Comparison of ENCODE assay signal across 12 cellular contexts in the genomic region with DNA sequence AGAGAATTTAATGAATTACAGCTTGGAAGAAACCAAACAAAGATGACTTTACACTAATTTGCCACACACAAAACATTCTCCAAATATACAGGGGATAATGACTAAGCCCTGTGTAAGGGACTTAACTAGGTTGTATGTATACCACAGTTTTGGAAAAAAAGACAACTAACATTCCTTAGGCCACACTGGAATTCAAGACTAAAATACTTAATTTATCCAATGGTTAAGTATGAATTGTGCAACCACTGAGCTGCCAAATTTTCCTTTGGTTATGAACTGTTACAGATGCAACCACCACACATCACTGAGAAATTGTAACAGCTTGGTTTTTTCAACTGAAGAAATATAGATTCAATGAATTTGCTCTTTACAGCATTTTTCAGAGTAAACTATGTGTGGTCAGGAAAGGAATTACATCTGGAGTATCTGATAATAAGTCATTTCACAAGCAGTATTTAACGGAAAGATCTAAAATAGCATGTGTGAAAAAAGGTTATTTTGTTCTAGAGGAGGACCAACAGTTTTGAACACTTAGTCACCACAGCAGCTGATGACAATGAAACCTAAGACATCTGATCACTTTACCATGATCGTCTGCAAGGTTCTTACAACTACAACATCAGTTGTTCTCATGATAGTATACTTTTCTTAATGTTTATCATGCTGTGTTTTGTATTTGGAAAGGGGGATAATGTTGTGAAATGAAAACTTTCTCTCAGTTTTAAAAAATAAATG.
A peak's percentile ranks its signal among the peaks of the same experiment; 100 is the strongest.
DNase-seq lines count a peak whose midpoint lies in the region; ATAC-seq and TF ChIP-seq lines count a peak whose summit lies in the region.
"Had no signal": no experiment of that assay in that cellular context is flagged by ENCODE, and none has a peak within 500 bp of the region (broad histone marks: within the 10 kb centered on the region; RNA-seq: fewer than 3 reads in every experiment).

No MANE protein-coding gene starts in this region.

- peak overlapping the region; percentile 48 for H3K9ac ChIP-seq in GM23248
- H3K9ac ChIP-seq in fibroblast of lung (ENCODE audit: insufficient read depth, low read length), result no peak overlapping the region
- H3K9ac ChIP-seq in smooth muscle cell (ENCODE audit: low read depth), result no peak overlapping the region

- no peaks in the 10 kb centered on the region for H3K36me3 ChIP-seq in GM23248 (ENCODE audit: low read depth)
- H3K36me3 ChIP-seq in SJSA1, result peaks cover 6% of the 10 kb centered on the region; the same call in 1 of the 2 replicates
- no peaks in the 10 kb centered on the region for H3K36me3 ChIP-seq in fibroblast of lung (ENCODE audit: control insufficient read depth, insufficient read depth, low read length)
- H3K36me3 ChIP-seq in smooth muscle cell (ENCODE audit: low read depth), result no peaks in the 10 kb centered on the region
- H3K36me3 ChIP-seq: adrenal gland had no signal

- no peak for ATAC-seq in stimulated activated naive CD8-positive, alpha-beta T cell treated with anti-CD3 and anti-CD28 coated beads, Interleukin-15, amount 100 ng/mL, for 72 hours
- ATAC-seq in GM18517 (IDR thresholded peaks at IDR 0.05; ENCODE audit: unreplicated experiment), result no peak

- H2AFZ ChIP-seq in GM23248 (peak overlapping the region; percentile 36), fibroblast of lung (ENCODE audit: low read length) (no peak overlapping the region), smooth muscle cell (ENCODE audit: low read depth) (no peak overlapping the region)

- no peaks in the 10 kb centered on the region for H3K4me1 Mint-ChIP-seq in stimulated activated naive CD8-positive, alpha-beta T cell treated with anti-CD3 and anti-CD28 coated beads, Interleukin-15, amount 100 ng/mL, for 72 hours
- H3K4me1 Mint-ChIP-seq: nephron progenitor cell had no signal

- no peaks in the 10 kb centered on the region for H3K79me2 ChIP-seq in GM23248 (ENCODE audit: insufficient read depth)
- H3K79me2 ChIP-seq in fibroblast of lung (ENCODE audit: control insufficient read depth, insufficient read depth, low read length), result no peaks in the 10 kb centered on the region
- no peaks in the 10 kb centered on the region for H3K79me2 ChIP-seq in smooth muscle cell (ENCODE audit: low read depth)

- H3K27ac ChIP-seq in GM23248, result peak overlapping the region; percentile 88
- H3K27ac ChIP-seq in SJSA1, result peak overlapping the region; percentile 89
- peak overlapping the region; percentile 13 for H3K27ac ChIP-seq in fibroblast of lung (ENCODE audit: insufficient read depth, low read length)
- peak overlapping the region; percentile 63 for H3K27ac ChIP-seq in smooth muscle cell (ENCODE audit: low read depth)
- H3K27ac ChIP-seq: adrenal gland had no signal

- peaks cover 40% of the 10 kb centered on the region for H3F3A ChIP-seq in GM23248 (ENCODE audit: insufficient read depth)
- H3F3A ChIP-seq in smooth muscle cell (ENCODE audit: low read depth), result peaks cover 9% of the 10 kb centered on the region

- no peak overlapping the region for H3K4me3 Mint-ChIP-seq in stimulated activated naive CD8-positive, alpha-beta T cell treated with anti-CD3 and anti-CD28 coated beads, Interleukin-15, amount 100 ng/mL, for 72 hours
- H3K4me3 Mint-ChIP-seq: nephron progenitor cell had no signal

- H3K4me2 ChIP-seq in GM23248 (ENCODE audit: unreplicated experiment) (peak overlapping the region; percentile 69), fibroblast of lung (ENCODE audit: extremely low read depth, insufficient read depth, low read length) (peak overlapping the region; percentile 1), smooth muscle cell (peak overlapping the region; percentile 5)

- H4K20me1 ChIP-seq in GM23248 (ENCODE audit: insufficient read depth) (no peaks in the 10 kb centered on the region), fibroblast of lung (ENCODE audit: control insufficient read depth, extremely low read depth, insufficient read depth, low read length) (no peaks in the 10 kb centered on the region), smooth muscle cell (ENCODE audit: low read depth) (no peaks in the 10 kb centered on the region)

- H3K27ac Mint-ChIP-seq in stimulated activated naive CD8-positive, alpha-beta T cell treated with anti-CD3 and anti-CD28 coated beads, Interleukin-15, amount 100 ng/mL, for 72 hours, result no peak overlapping the region
- H3K27ac Mint-ChIP-seq: nephron progenitor cell had no signal

- H3K27me3 ChIP-seq in GM23248 (replicated peaks; ENCODE audit: insufficient read depth), result no peaks in the 10 kb centered on the region
- H3K27me3 ChIP-seq in SJSA1 (replicated peaks), result no peaks in the 10 kb centered on the region
- H3K27me3 ChIP-seq in fibroblast of lung (ENCODE audit: control insufficient read depth, insufficient read depth, low read length), result no peaks in the 10 kb centered on the region
- H3K27me3 ChIP-seq in smooth muscle cell (ENCODE audit: low read depth), result no peaks in the 10 kb centered on the region
- H3K27me3 ChIP-seq: adrenal gland had no signal

- TF ChIP-seq CTCF in fibroblast of lung (conservative IDR thresholded peaks at IDR 0.05 in 1 of 2, IDR thresholded peaks at IDR 0.05 in 1 of 2; ENCODE audit: low read depth in 1 of 2, low read length in 2 of 2) (peak in 1 of 2 donors; percentile 1), smooth muscle cell (IDR thresholded peaks at IDR 0.05; ENCODE audit: borderline replicate concordance, insufficient read depth, poor library complexity, severe bottlenecking) (no peak), GM20000 (IDR thresholded peaks at IDR 0.05; ENCODE audit: extremely low read depth, missing control alignments) (no peak)

- H3K9me3 Mint-ChIP-seq in stimulated activated naive CD8-positive, alpha-beta T cell treated with anti-CD3 and anti-CD28 coated beads, Interleukin-15, amount 100 ng/mL, for 72 hours, result peaks cover 30 to 48% of the 10 kb centered on the region in 2 donors

- no peaks in the 10 kb centered on the region for H3K27me3 Mint-ChIP-seq in stimulated activated naive CD8-positive, alpha-beta T cell treated with anti-CD3 and anti-CD28 coated beads, Interleukin-15, amount 100 ng/mL, for 72 hours

- no peaks in the 10 kb centered on the region for H3K9me2 ChIP-seq in GM23248 (ENCODE audit: insufficient read depth)

- peaks cover 2% of the 10 kb centered on the region for H3K9me3 ChIP-seq in GM23248 (ENCODE audit: low read depth)
- H3K9me3 ChIP-seq in SJSA1 (replicated peaks), result peaks cover 9% of the 10 kb centered on the region
- no peaks in the 10 kb centered on the region for H3K9me3 ChIP-seq in fibroblast of lung (ENCODE audit: control insufficient read depth, insufficient read depth, low read depth, low read length)
- H3K9me3 ChIP-seq in smooth muscle cell (replicated peaks; ENCODE audit: low read depth), result peaks cover 6% of the 10 kb centered on the region

- WGBS in GM23248 (ENCODE audit: low coverage in 1 of 2, low lambda C conversion rate in 2 of 2, missing lambda C conversion rate in 2 of 2), 2 experiments, result 0 to 1% methylated on average over 2 of the region's 2 CpGs
- 33% methylated on average over 2 of the region's 2 CpGs for whole genome bisulfite sequencing in smooth muscle cell (ENCODE audit: low lambda C conversion rate)

- H3K4me1 ChIP-seq in GM23248 (ENCODE audit: insufficient read depth) (peaks cover 28% of the 10 kb centered on the region), SJSA1 (replicated peaks) (peaks cover 27% of the 10 kb centered on the region), fibroblast of lung (ENCODE audit: control insufficient read depth, extremely low read depth, insufficient read depth, low read length) (peaks cover 8% of the 10 kb centered on the region), smooth muscle cell (ENCODE audit: low read depth) (no peaks in the 10 kb centered on the region)
- H3K4me1 ChIP-seq: adrenal gland had no signal

- peak; percentile 96 for DNase-seq in GM23248
- peak; percentile 66 to 95 for DNase-seq in SJSA1 (ENCODE audit: low read depth in 1 of 2, low spot score in 2 of 2)
- peak; percentile 97 to 100 for DNase-seq in fibroblast of lung (ENCODE audit: low read depth in 2 of 2)
- DNase-seq in smooth muscle cell (lab: John Stamatoyannopoulos, UW; ENCODE audit: unreplicated experiment), result no peak
- DNase-seq in GM20000 (ENCODE audit: low spot score), result no peak
- DNase-seq in stimulated activated naive CD8-positive, alpha-beta T cell treated with anti-CD3 and anti-CD28 coated beads, Interleukin-15, amount 100 ng/mL, for 72 hours, result no peak
- DNase-seq: adrenal gland, DMS79, islet precursor cell, NCI-H1930, nephron progenitor cell had no signal

- in situ Hi-C loops in GM23248 (cut with MboI), result no loop called here

- peak overlapping the region; percentile 23 for H3K4me3 ChIP-seq in GM23248
- H3K4me3 ChIP-seq in SJSA1, result no peak overlapping the region
- no peak overlapping the region for H3K4me3 ChIP-seq in fibroblast of lung (replicated peaks in 1 of 4; ENCODE audit: control extremely low read depth in 1 of 4, insufficient read depth in 1 of 4, low read depth in 3 of 4, low read length in 4 of 4)
- H3K4me3 ChIP-seq in smooth muscle cell, result no peak overlapping the region
- H3K4me3 ChIP-seq: adrenal gland had no signal

Comparison
In these comparisons a context has a peak if more than half of its experiments do, and no peak if none do; other contexts are left out.
1. DNase-seq: peak in GM23248 (single experiment), SJSA1 (2 of 2) and fibroblast of lung (2 of 2); none in smooth muscle cell (single experiment), GM20000 (single experiment) and stimulated activated naive CD8-positive, alpha-beta T cell treated with anti-CD3 and anti-CD28 coated beads, Interleukin-15, amount 100 ng/mL, for 72 hours (0 of 2).
2. H3K27ac ChIP-seq: peak in every context shown above with its lines; median percentile 89 in SJSA1; 88 in GM23248; 63 in smooth muscle cell; 13 in fibroblast of lung.
3. H3K4me2 ChIP-seq: peak in every context shown above with its lines; median percentile 69 in GM23248; 5 in smooth muscle cell; 1 in fibroblast of lung.